16 cellular contexts compared by ENCODE assay signal in genomic region chr6:80020381-80021120, GRCh38.
"Had no signal": no experiment of that assay in that cellular context is flagged by ENCODE, and none has a peak within 500 bp of the region (broad histone marks: within the 10 kb centered on the region; RNA-seq: fewer than 3 reads in every experiment).

No MANE protein-coding gene starts in this region.

- DNase-seq: activated CD4-positive, alpha-beta T cell treated with anti-CD3 and anti-CD28 coated beads, Interleukin-2, amount 50 U/mL, for 4 hours; activated CD4-positive, CD25-positive, alpha-beta regulatory T cell treated with anti-CD3 and anti-CD28 coated beads, Interleukin-2, amount 50 U/mL, for 72 hours; activated naive CD4-positive, alpha-beta T cell treated with anti-CD3 and anti-CD28 coated beads, Interleukin-2, amount 10 ng/mL, durations not matched to agents 7 days and 5 days; adrenal gland; effector CD8-positive, alpha-beta T cell; esophagus squamous epithelium; foreskin keratinocyte; kidney glomerular epithelial cell; ovary; retina; T1000; thyroid gland; uterus had no signal

- ATAC-seq: foreskin keratinocyte; stimulated activated effector memory CD8-positive, alpha-beta T cell treated with anti-CD3 and anti-CD28 coated beads, Interleukin-12 subunit alpha, Interleukin-12 subunit beta, amount 100 ng/mL, for 72 hours had no signal

- H3K27me3 ChIP-seq: adrenal gland, esophagus squamous epithelium, foreskin keratinocyte, ovary, thyroid gland, uterus had no signal

- H3K9me3 ChIP-seq: adrenal gland, esophagus squamous epithelium, ovary, thyroid gland, uterus had no signal

- H3K27ac Mint-ChIP-seq: activated naive CD4-positive, alpha-beta T cell treated with anti-CD3 and anti-CD28 coated beads, Interleukin-2, amount 10 ng/mL, durations not matched to agents 7 days and 5 days; activated T-helper 2 cell treated with anti-CD3 and anti-CD28 coated beads, Interferon-gamma antibody, Interleukin-2, Interleukin-4, amounts not matched to agents 10 μg/mL and 5 μg/mL and 100 μg/mL, durations not matched to agents 14 hours and 24 hours and 36 hours; stimulated activated effector memory CD8-positive, alpha-beta T cell treated with anti-CD3 and anti-CD28 coated beads, Interleukin-12 subunit alpha, Interleukin-12 subunit beta, amount 100 ng/mL, for 72 hours had no signal

- H3K4me3 ChIP-seq: adrenal gland, esophagus squamous epithelium, ovary, thyroid gland, uterus had no signal

- FAIRE-seq: endothelial cell of umbilical vein had no signal

- H3K27me3 Mint-ChIP-seq: activated naive CD4-positive, alpha-beta T cell treated with anti-CD3 and anti-CD28 coated beads, Interleukin-2, amount 10 ng/mL, durations not matched to agents 7 days and 5 days had no signal

- H3K36me3 ChIP-seq: adrenal gland, esophagus squamous epithelium, ovary, thyroid gland, uterus had no signal

- H3K4me1 ChIP-seq: adrenal gland, esophagus squamous epithelium, foreskin keratinocyte, thyroid gland, uterus had no signal

- H3K9me3 Mint-ChIP-seq: activated naive CD4-positive, alpha-beta T cell treated with anti-CD3 and anti-CD28 coated beads, Interleukin-2, amount 10 ng/mL, durations not matched to agents 7 days and 5 days; activated T-helper 2 cell treated with anti-CD3 and anti-CD28 coated beads, Interferon-gamma antibody, Interleukin-2, Interleukin-4, amounts not matched to agents 10 μg/mL and 5 μg/mL and 100 μg/mL, durations not matched to agents 14 hours and 24 hours and 36 hours; stimulated activated effector memory CD8-positive, alpha-beta T cell treated with anti-CD3 and anti-CD28 coated beads, Interleukin-12 subunit alpha, Interleukin-12 subunit beta, amount 100 ng/mL, for 72 hours had no signal

- H3K27ac ChIP-seq: adrenal gland, esophagus squamous epithelium, foreskin keratinocyte, ovary, thyroid gland, uterus had no signal

- H3K4me1 Mint-ChIP-seq: activated naive CD4-positive, alpha-beta T cell treated with anti-CD3 and anti-CD28 coated beads, Interleukin-2, amount 10 ng/mL, durations not matched to agents 7 days and 5 days; stimulated activated effector memory CD8-positive, alpha-beta T cell treated with anti-CD3 and anti-CD28 coated beads, Interleukin-12 subunit alpha, Interleukin-12 subunit beta, amount 100 ng/mL, for 72 hours had no signal

- H3K4me3 Mint-ChIP-seq: activated naive CD4-positive, alpha-beta T cell treated with anti-CD3 and anti-CD28 coated beads, Interleukin-2, amount 10 ng/mL, durations not matched to agents 7 days and 5 days; stimulated activated effector memory CD8-positive, alpha-beta T cell treated with anti-CD3 and anti-CD28 coated beads, Interleukin-12 subunit alpha, Interleukin-12 subunit beta, amount 100 ng/mL, for 72 hours had no signal
